In genomic region chr9:86766912-86767311, GRCh38 we compare ENCODE assay signal across 10 cellular contexts.
DNase-seq lines count a peak whose midpoint lies in the region; ATAC-seq, FAIRE-seq and TF ChIP-seq lines count a peak whose summit lies in the region.
"Had no signal": no experiment of that assay in that cellular context is flagged by ENCODE, and none has a peak within 500 bp of the region (broad histone marks: within the 10 kb centered on the region; RNA-seq: fewer than 3 reads in every experiment).

No MANE protein-coding gene starts in this region.

- H3K36me3 Mint-ChIP-seq in CD4-positive, alpha-beta memory T cell, result no peaks in the 10 kb centered on the region

- no peak overlapping the region for H3K27ac Mint-ChIP-seq in CD4-positive, alpha-beta memory T cell

- H3K27me3 Mint-ChIP-seq in CD4-positive, alpha-beta memory T cell, result peaks cover 0 to 2% of the 10 kb centered on the region in 2 donors

- intact Hi-C loops in CD4-positive, alpha-beta memory T cell (cut with micrococcal nuclease), result no loop called here

- ATAC-seq in foreskin keratinocyte (peak; percentile 98), GM18867 (IDR thresholded peaks at IDR 0.05; ENCODE audit: unreplicated experiment) (no peak), GM21528 (IDR thresholded peaks at IDR 0.05; ENCODE audit: low FRiP score, unreplicated experiment) (no peak), left lobe of liver (no peak)

- H3K4me1 ChIP-seq in foreskin keratinocyte (no peaks in the 10 kb centered on the region), small intestine (ENCODE audit: control insufficient read depth in 2 of 2, insufficient read depth in 1 of 2, low read depth in 1 of 2, low read length in 1 of 2) (no peaks in the 10 kb centered on the region)
- H3K4me1 ChIP-seq in CD4-positive, alpha-beta memory T cell (ENCODE audit: insufficient read depth, low read length), result no peaks in the 10 kb centered on the region

- no peak overlapping the region for H3K4me3 ChIP-seq in small intestine (ENCODE audit: low read depth in 1 of 2, low read length in 2 of 2)
- no peak overlapping the region for H3K4me3 ChIP-seq in CD4-positive, alpha-beta memory T cell (ENCODE audit: low read length in 2 of 2)

- FAIRE-seq in small intestine (lab: Jason Lieb, UNC), result no peak
- FAIRE-seq: colon had no signal

- H3K27ac ChIP-seq in foreskin keratinocyte, result peak overlapping the region; percentile 33
- no peak overlapping the region for H3K27ac ChIP-seq in small intestine (ENCODE audit: low read depth in 1 of 2, low read length in 1 of 2)
- no peak overlapping the region for H3K27ac ChIP-seq in CD4-positive, alpha-beta memory T cell (ENCODE audit: low read depth, low read length)

- H3K9me3 ChIP-seq in small intestine (ENCODE audit: control insufficient read depth, low read depth), result no peaks in the 10 kb centered on the region
- H3K9me3 ChIP-seq in CD4-positive, alpha-beta memory T cell (ENCODE audit: control insufficient read depth in 1 of 2, low read length in 2 of 2), result no peaks in the 10 kb centered on the region

- H3K27me3 ChIP-seq in foreskin keratinocyte, result no peaks in the 10 kb centered on the region
- H3K27me3 ChIP-seq in small intestine (ENCODE audit: control insufficient read depth in 2 of 2, insufficient read depth in 2 of 2, low read length in 2 of 2), result no peaks in the 10 kb centered on the region
- H3K27me3 ChIP-seq in CD4-positive, alpha-beta memory T cell (ENCODE audit: insufficient read depth, low read length), result no peaks in the 10 kb centered on the region

- DNase-seq in HK-2 (ENCODE audit: unreplicated experiment) (peak; percentile 21), SK-MEL-5 (ENCODE audit: low read depth, low spot score) (peak; percentile 97), foreskin keratinocyte (peak; percentile 95 to 98), small intestine (peak; percentile 79), left lobe of liver (ENCODE audit: low spot score) (no peak)
- no peak for DNase-seq in CD4-positive, alpha-beta memory T cell
- DNase-seq: NCI-H2227 treated with DMSO at 0.1 percent for 48 hours had no signal

- TF ChIP-seq CTCF in foreskin keratinocyte (conservative IDR thresholded peaks at IDR 0.05), result no peak

- no peaks in the 10 kb centered on the region for H3K4me1 Mint-ChIP-seq in CD4-positive, alpha-beta memory T cell

- CTCF ChIA-PET in CD4-positive, alpha-beta memory T cell (lab: Charles Lee; ENCODE audit: partially characterized antibody), result no interaction called here

- H3K9me3 Mint-ChIP-seq in CD4-positive, alpha-beta memory T cell, result no peaks in the 10 kb centered on the region

- in situ Hi-C loops in SK-MEL-5 (cut with HindIII; ENCODE audit: low pct_unique_long_range_greater_than_20kb, low sequenced_read_pairs), result no loop called here

- no peaks in the 10 kb centered on the region for H3K36me3 ChIP-seq in small intestine (ENCODE audit: control insufficient read depth in 2 of 2, insufficient read depth in 2 of 2, low read length in 2 of 2)
- H3K36me3 ChIP-seq in CD4-positive, alpha-beta memory T cell (ENCODE audit: insufficient read depth, low read length), result no peaks in the 10 kb centered on the region

- H3K4me3 Mint-ChIP-seq in CD4-positive, alpha-beta memory T cell, result no peak overlapping the region

- 12 to 48% (median 29%) methylated on average over 7 of the region's 7 CpGs for WGBS in small intestine, 3 donors

- POLR2A ChIA-PET in CD4-positive, alpha-beta memory T cell (lab: Charles Lee; ENCODE audit: partially characterized antibody), result no interaction called here

Comparison
In these comparisons a context has a peak if more than half of its experiments do, and no peak if none do; other contexts are left out.
1. DNase-seq: peak in HK-2 (single experiment), SK-MEL-5 (single experiment), foreskin keratinocyte (2 of 2) and small intestine (single experiment); none in CD4-positive, alpha-beta memory T cell (0 of 5) and left lobe of liver (single experiment).